In the genomic region with DNA sequence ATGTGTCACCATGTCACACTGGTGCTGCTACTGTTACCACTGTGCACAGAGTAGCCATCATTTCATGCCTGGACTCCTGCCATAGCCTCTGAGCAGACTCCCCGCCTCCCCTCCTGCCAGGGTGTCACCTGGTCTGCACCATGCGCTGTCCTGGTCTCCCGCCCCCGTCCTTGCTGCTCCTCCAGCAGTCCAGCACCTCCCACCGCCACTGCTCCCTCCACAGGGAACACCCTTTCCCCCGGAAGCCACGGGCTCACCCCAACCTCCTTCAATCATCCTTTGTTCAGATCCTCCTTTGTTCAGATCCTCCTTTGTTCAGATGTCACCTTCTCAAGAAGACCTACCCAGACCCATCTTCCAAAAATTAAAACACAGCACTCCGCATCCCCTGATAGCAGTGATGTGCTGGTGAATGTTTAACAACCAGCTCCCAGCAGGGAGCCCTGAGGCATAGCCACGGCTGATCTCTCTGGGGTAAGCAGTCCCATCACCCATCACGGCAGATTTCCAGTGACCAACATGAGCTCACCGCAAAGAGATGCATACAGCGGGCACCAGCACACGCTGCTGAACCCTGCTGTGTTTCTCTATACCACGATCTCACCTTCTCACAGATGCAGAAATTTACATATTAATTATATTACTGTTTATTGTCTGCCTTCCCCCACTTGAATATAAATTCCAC, we compare ENCODE assay signal across 1 cellular context.
TF ChIP-seq lines count a peak whose summit lies in the region.

No MANE protein-coding gene starts in this region.

TF ChIP-seq in HEK293, 187 proteins besides CTCF, POLR2A, EP300 and RAD21:
- TF ChIP-seq ZNF670 (tag by site-specific recombination; IDR thresholded peaks at IDR 0.05; ENCODE audit: low read depth) (no peak), ZNF600 (tag by site-specific recombination; IDR thresholded peaks at IDR 0.05) (no peak), ZIC2 (tag by site-specific recombination; IDR thresholded peaks at IDR 0.05) (peak; percentile 59), ZNF341 (tag by site-specific recombination; IDR thresholded peaks at IDR 0.05; ENCODE audit: low read depth) (peak; percentile 91), OSR2 (tag by site-specific recombination; IDR thresholded peaks at IDR 0.05) (peak; percentile 37; the same call in 1 of the 2 replicates), GLIS1 (tag by site-specific recombination; IDR thresholded peaks at IDR 0.05) (0 out of 2 replicates have a peak, but pooled peaks have one; percentile 23), ZFHX2 (tag by site-specific recombination; conservative IDR thresholded peaks at IDR 0.05) (peak; percentile 34; the same call in 1 of the 2 replicates)
- TF ChIP-seq, protein P1, sequence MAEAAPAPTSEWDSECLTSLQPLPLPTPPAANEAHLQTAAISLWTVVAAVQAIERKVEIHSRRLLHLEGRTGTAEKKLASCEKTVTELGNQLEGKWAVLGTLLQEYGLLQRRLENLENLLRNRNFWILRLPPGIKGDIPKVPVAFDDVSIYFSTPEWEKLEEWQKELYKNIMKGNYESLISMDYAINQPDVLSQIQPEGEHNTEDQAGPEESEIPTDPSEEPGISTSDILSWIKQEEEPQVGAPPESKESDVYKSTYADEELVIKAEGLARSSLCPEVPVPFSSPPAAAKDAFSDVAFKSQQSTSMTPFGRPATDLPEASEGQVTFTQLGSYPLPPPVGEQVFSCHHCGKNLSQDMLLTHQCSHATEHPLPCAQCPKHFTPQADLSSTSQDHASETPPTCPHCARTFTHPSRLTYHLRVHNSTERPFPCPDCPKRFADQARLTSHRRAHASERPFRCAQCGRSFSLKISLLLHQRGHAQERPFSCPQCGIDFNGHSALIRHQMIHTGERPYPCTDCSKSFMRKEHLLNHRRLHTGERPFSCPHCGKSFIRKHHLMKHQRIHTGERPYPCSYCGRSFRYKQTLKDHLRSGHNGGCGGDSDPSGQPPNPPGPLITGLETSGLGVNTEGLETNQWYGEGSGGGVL (tag by site-specific recombination; IDR thresholded peaks at IDR 0.05), result 0 out of 2 replicates have a peak, but pooled peaks have one; percentile 40
